In the genomic region with DNA sequence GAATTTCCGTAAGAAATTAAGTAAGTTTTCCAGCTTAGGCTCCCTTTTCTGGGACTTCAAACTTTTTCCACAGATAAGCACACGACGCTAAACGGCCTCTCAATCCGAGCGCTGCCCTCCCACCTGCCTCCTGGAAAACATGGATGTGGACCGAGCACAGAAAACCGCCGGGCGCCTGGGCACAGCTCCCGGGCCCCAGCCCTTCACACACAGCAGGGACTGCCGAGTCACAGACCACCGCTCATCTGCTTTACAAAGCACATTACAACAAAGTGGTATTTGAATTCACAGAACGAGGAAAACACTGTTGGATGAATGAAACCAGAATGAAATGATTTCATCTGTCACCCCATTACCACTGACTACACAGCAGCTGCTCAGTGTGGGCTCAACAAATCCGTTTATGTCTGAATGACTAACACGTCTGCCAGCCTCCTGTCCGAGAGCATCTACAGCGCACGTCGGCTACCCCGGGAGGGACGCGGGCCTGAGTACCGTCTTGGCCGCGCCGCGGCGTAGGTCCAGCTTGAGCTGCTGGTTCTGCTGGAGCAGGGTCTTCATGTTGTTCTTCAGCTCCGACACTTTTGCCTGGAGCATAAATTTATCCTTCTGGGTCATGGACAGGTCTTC, we compare ENCODE assay signal across 25 cellular contexts. TPM values are rescaled to one million over a fixed set of nuclear protein-coding genes. Genes with fewer than 3 reads are reported as not detected.
DNase-seq lines count a peak whose midpoint lies in the region; ATAC-seq and TF ChIP-seq lines count a peak whose summit lies in the region.
"Had no signal": no experiment of that assay in that cellular context is flagged by ENCODE, and none has a peak within 500 bp of the region (broad histone marks: within the 10 kb centered on the region; RNA-seq: fewer than 3 reads in every experiment).

No MANE protein-coding gene starts in this region.

- H3K4me1 ChIP-seq in stomach smooth muscle (ENCODE audit: control insufficient read depth, insufficient read depth, low read length) (peaks cover 31% of the 10 kb centered on the region), esophagus squamous epithelium (peaks cover 0 to 9% (median 0%) of the 10 kb centered on the region in 3 donors), HAP-1 (no peaks in the 10 kb centered on the region)
- H3K4me1 ChIP-seq: body of pancreas, thyroid gland had no signal

- H3K9me3 ChIP-seq in stomach smooth muscle (ENCODE audit: control insufficient read depth in 2 of 2, low read length in 2 of 2) (no peaks in the 10 kb centered on the region), esophagus squamous epithelium (no peaks in the 10 kb centered on the region), HAP-1 (no peaks in the 10 kb centered on the region)
- H3K9me3 ChIP-seq: body of pancreas, mucosa of descending colon, Peyer's patch, stomach, thyroid gland had no signal

- H3K4me1 Mint-ChIP-seq in activated naive CD8-positive, alpha-beta T cell (ENCODE audit: low read depth), result peaks cover 37% of the 10 kb centered on the region
- H3K4me1 Mint-ChIP-seq in activated naive CD8-positive, alpha-beta T cell treated with anti-CD3 and anti-CD28 coated beads, Interleukin-2, amount 50 U/mL, for 24 hours, result peaks cover 38% of the 10 kb centered on the region

- 88 to 91% methylated on average over 23 to 26 of the region's 30 CpGs for WGBS in esophagus squamous epithelium, 2 donors

- ATAC-seq in activated naive CD8-positive, alpha-beta T cell treated with anti-CD3 and anti-CD28 coated beads, Interleukin-2, amount 50 U/mL, for 24 hours, result no peak
- no peak for ATAC-seq in GM21717 (IDR thresholded peaks at IDR 0.05; ENCODE audit: unreplicated experiment)
- ATAC-seq: body of pancreas, GM12878, left colon, mucosa of descending colon, right cardiac atrium had no signal

- peak overlapping the region; percentile 41 for H3K27ac Mint-ChIP-seq in activated naive CD8-positive, alpha-beta T cell
- no peak overlapping the region for H3K27ac Mint-ChIP-seq in activated naive CD8-positive, alpha-beta T cell treated with anti-CD3 and anti-CD28 coated beads, Interleukin-2, amount 50 U/mL, for 24 hours

- H3K4me3 ChIP-seq in stomach smooth muscle (ENCODE audit: low read length in 2 of 2), result no peak overlapping the region
- H3K4me3 ChIP-seq in esophagus squamous epithelium, result no peak overlapping the region
- H3K4me3 ChIP-seq in HAP-1, result no peak overlapping the region
- H3K4me3 ChIP-seq: body of pancreas, GM12878, mucosa of descending colon, Peyer's patch, stomach, thyroid gland had no signal

- in situ Hi-C loops in HAP-1 (cut with MboI; ENCODE audit: low sequenced_read_pairs), result no loop called here

- H3K27ac ChIP-seq in VCaP (peak overlapping the region; percentile 48), stomach smooth muscle (ENCODE audit: low read length) (peak overlapping the region; percentile 31), esophagus squamous epithelium (no peak overlapping the region)
- H3K27ac ChIP-seq: body of pancreas, stomach, thyroid gland had no signal

- no peak for TF ChIP-seq CTCF in VCaP (conservative IDR thresholded peaks at IDR 0.05)
- TF ChIP-seq CTCF in esophagus squamous epithelium (IDR thresholded peaks at IDR 0.05), result no peak

- TF ChIP-seq POLR2A in esophagus squamous epithelium (IDR thresholded peaks at IDR 0.05), result no peak

- peaks cover 2% of the 10 kb centered on the region for H3K36me3 Mint-ChIP-seq in activated naive CD8-positive, alpha-beta T cell
- peaks cover 39% of the 10 kb centered on the region for H3K36me3 Mint-ChIP-seq in activated naive CD8-positive, alpha-beta T cell treated with anti-CD3 and anti-CD28 coated beads, Interleukin-2, amount 50 U/mL, for 24 hours (ENCODE audit: low read depth)

- H3K36me3 ChIP-seq in stomach smooth muscle (ENCODE audit: control insufficient read depth in 2 of 2, insufficient read depth in 2 of 2, low read length in 2 of 2) (peaks cover 17 to 50% of the 10 kb centered on the region in 2 donors), esophagus squamous epithelium (peaks cover 29 to 99% (median 38%) of the 10 kb centered on the region in 3 donors), HAP-1 (replicated peaks) (peaks cover 46% of the 10 kb centered on the region)

- no peaks in the 10 kb centered on the region for H3K27me3 Mint-ChIP-seq in activated naive CD8-positive, alpha-beta T cell
- no peaks in the 10 kb centered on the region for H3K27me3 Mint-ChIP-seq in activated naive CD8-positive, alpha-beta T cell treated with anti-CD3 and anti-CD28 coated beads, Interleukin-2, amount 50 U/mL, for 24 hours

- intact Hi-C loops in esophagus squamous epithelium (cut with DNase I), result no loop called here

- H3K4me3 Mint-ChIP-seq in activated naive CD8-positive, alpha-beta T cell, result peak overlapping the region; percentile 38
- no peak overlapping the region for H3K4me3 Mint-ChIP-seq in activated naive CD8-positive, alpha-beta T cell treated with anti-CD3 and anti-CD28 coated beads, Interleukin-2, amount 50 U/mL, for 24 hours

- no peak overlapping the region for H3K9ac ChIP-seq in stomach smooth muscle (ENCODE audit: low read length in 2 of 2)

- no peak for DNase-seq in activated naive CD8-positive, alpha-beta T cell treated with anti-CD3 and anti-CD28 coated beads, Interleukin-2, amount 50 U/mL, for 24 hours
- DNase-seq in inferior parietal cortex (ENCODE audit: extremely low spot score) (peak; percentile 4), esophagus squamous epithelium (lab: John Stamatoyannopoulos, UW) (no peak), HAP-1 (ENCODE audit: low spot score in 2 of 2) (no peak)
- DNase-seq: activated T-cell treated with anti-CD3 and anti-CD28 coated beads, Interleukin-2, amount 50 U/mL, for 48 hours; body of pancreas; dermis blood vessel endothelial cell; DMS153; left colon; mucosa of descending colon; NCI-H146; NCI-H2107; NCI-H345; NCI-H69; Peyer's patch; right cardiac atrium; SIG-M5; stomach; T-helper 9 cell; thyroid gland had no signal

- H3K27me3 ChIP-seq in stomach smooth muscle (ENCODE audit: control insufficient read depth in 1 of 2, insufficient read depth in 2 of 2, low read length in 2 of 2) (no peaks in the 10 kb centered on the region), esophagus squamous epithelium (no peaks in the 10 kb centered on the region), HAP-1 (ENCODE audit: low read depth) (no peaks in the 10 kb centered on the region)
- H3K27me3 ChIP-seq: body of pancreas, Peyer's patch, stomach, thyroid gland had no signal

- no peaks in the 10 kb centered on the region for H3K9me3 Mint-ChIP-seq in activated naive CD8-positive, alpha-beta T cell (ENCODE audit: low read depth)
- H3K9me3 Mint-ChIP-seq in activated naive CD8-positive, alpha-beta T cell treated with anti-CD3 and anti-CD28 coated beads, Interleukin-2, amount 50 U/mL, for 24 hours, result no peaks in the 10 kb centered on the region

RNA-seq across cellular contexts. Expression of gene ANKLE2, which starts 13.1 kb away (rescaled TPM):
- total RNA-seq in esophagus squamous epithelium, result 10 to 100 TPM; 26.4 to 73.5 (median 57.7) TPM

RNA-seq across cellular contexts. Expression of gene GOLGA3, which starts 53.9 kb away (rescaled TPM):
- total RNA-seq in esophagus squamous epithelium, result 10 to 100 TPM; 37.0 to 62.2 (median 54.0) TPM

Comparison
In these comparisons a context has a peak if more than half of its experiments do, and no peak if none do; other contexts are left out.
1. H3K27ac ChIP-seq: peak in VCaP (single experiment) and stomach smooth muscle (single experiment); none in esophagus squamous epithelium (0 of 4).